10 cellular contexts compared by ENCODE assay signal in genomic region chr1:116987256-116987555, GRCh38. TPM values are rescaled to one million over a fixed set of nuclear protein-coding genes. Genes with fewer than 3 reads are reported as not detected.
DNase-seq lines count a peak whose midpoint lies in the region; FAIRE-seq and TF ChIP-seq lines count a peak whose summit lies in the region.
"Had no signal": no experiment of that assay in that cellular context is flagged by ENCODE, and none has a peak within 500 bp of the region (broad histone marks: within the 10 kb centered on the region; RNA-seq: fewer than 3 reads in every experiment).

No MANE protein-coding gene starts in this region.

- FAIRE-seq in urothelium cell line (lab: Jason Lieb, UNC) (no peak), GM12892 (lab: Jason Lieb, UNC) (no peak)

- no peak for TF ChIP-seq POLR2A in GM12892 (IDR thresholded peaks at IDR 0.05; ENCODE audit: low read depth, low read length)

- DNase-seq in GF-D8 (lab: John Stamatoyannopoulos, UW) (peak; percentile 64), astrocyte of the hippocampus (ENCODE audit: low read depth, low spot score) (peak; percentile 44), urothelium cell line (ENCODE audit: low spot score) (no peak), COLO668 (lab: John Stamatoyannopoulos, UW; ENCODE audit: unreplicated experiment) (no peak), GM12892 (ENCODE audit: insufficient read length) (no peak), NCI-H2081 treated with DMSO at 0.1 percent for 48 hours (lab: John Stamatoyannopoulos, UW) (no peak)
- DNase-seq in activated CD4-positive, alpha-beta T cell treated with anti-CD3 and anti-CD28 coated beads for 48 hours = peak; percentile 77
- peak; percentile 76 for DNase-seq in stimulated activated CD4-positive, alpha-beta T cell treated with anti-CD3 and anti-CD28 coated beads, Interleukin-4, amount 100 ng/mL, for 1 hour
- DNase-seq: DMS79 treated with DMSO at 0.1 percent for 48 hours, mesenchymal stem cell had no signal

RNA-seq across cellular contexts. Expression of gene CD101, which starts 14.4 kb away (rescaled TPM):
- polyA plus RNA-seq in GM12892 (2012; ENCODE audit: missing spikeins) = 0.36 TPM

Comparison
In these comparisons a context has a peak if more than half of its experiments do, and no peak if none do; other contexts are left out.
1. DNase-seq: peak in GF-D8 (single experiment), activated CD4-positive, alpha-beta T cell treated with anti-CD3 and anti-CD28 coated beads for 48 hours (single experiment), astrocyte of the hippocampus (single experiment) and stimulated activated CD4-positive, alpha-beta T cell treated with anti-CD3 and anti-CD28 coated beads, Interleukin-4, amount 100 ng/mL, for 1 hour (single experiment); none in urothelium cell line (single experiment), COLO668 (single experiment), GM12892 (single experiment) and NCI-H2081 treated with DMSO at 0.1 percent for 48 hours (single experiment).